Comparison of ENCODE assay signal across 8 cellular contexts in genomic region chr10:101065479-101066145, GRCh38. TPM values are rescaled to one million over a fixed set of nuclear protein-coding genes. Genes with fewer than 3 reads are reported as not detected.
DNase-seq lines count a peak whose midpoint lies in the region; ATAC-seq and TF ChIP-seq lines count a peak whose summit lies in the region.

No MANE protein-coding gene starts in this region.

- H3K4me3 ChIP-seq in AG04449 (ENCODE audit: low read depth, low read length) (peak overlapping the region; percentile 56), HEK293 (ENCODE audit: low read depth, low read length) (peak overlapping the region; percentile 27), colonic mucosa (no peak overlapping the region)

- no peak for ATAC-seq in naive B cell (ENCODE audit: low read depth in 2 of 2)
- no peak for ATAC-seq in GM18511 (IDR thresholded peaks at IDR 0.05; ENCODE audit: unreplicated experiment)
- ATAC-seq in GM18858 (IDR thresholded peaks at IDR 0.05; ENCODE audit: unreplicated experiment): no peak
- ATAC-seq in GM19328 (IDR thresholded peaks at IDR 0.05; ENCODE audit: unreplicated experiment): no peak

- H3K4me3 Mint-ChIP-seq in naive B cell: peak overlapping the region; percentile 79 to 97 (median 90)

- no peaks in the 10 kb centered on the region for H3K9me3 Mint-ChIP-seq in naive B cell

- POLR2A ChIA-PET in AG04449 (lab: Yijun Ruan, JAX): no interaction called here
- POLR2A ChIA-PET in HEK293 (lab: Yijun Ruan, JAX): interaction anchor here (0.7 kb wide), 1 partner anchor 776 kb away, joined by 3 read pairs; no protein-coding TSS in a partner anchor

- H3K9me3 ChIP-seq in HEK293 (ENCODE audit: control insufficient read depth, insufficient read depth, low read depth, low read length): no peaks in the 10 kb centered on the region
- H3K9me3 ChIP-seq in colonic mucosa: no peaks in the 10 kb centered on the region

- H3K27ac ChIP-seq in HEK293 (ENCODE audit: extremely low read depth, low read depth, low read length) (peak overlapping the region; percentile 78), colonic mucosa (peak overlapping the region; percentile 94)

- peak overlapping the region in 1 of 6 donors; percentile 56 for H3K27ac Mint-ChIP-seq in naive B cell

- H3K9ac ChIP-seq in colonic mucosa (ENCODE audit: low read depth in 2 of 2, low read length in 2 of 2): peak overlapping the region in 1 of 2 donors; percentile 79

- peaks cover 36 to 48% (median 47%) of the 10 kb centered on the region in 3 donors for H3K4me1 Mint-ChIP-seq in naive B cell

- H3K4me1 ChIP-seq in HEK293 (ENCODE audit: control insufficient read depth, insufficient read depth, low read length) (peaks cover 22% of the 10 kb centered on the region), colonic mucosa (peaks cover 33% of the 10 kb centered on the region)

- intact Hi-C loops in colonic mucosa (cut with DNase I): no loop called here

- no peak for TF ChIP-seq CTCF in AG04449 (IDR thresholded peaks at IDR 0.05; ENCODE audit: insufficient read depth, low read length, missing control alignments)
- no peak for TF ChIP-seq CTCF in HEK293 (tag by site-specific recombination; IDR thresholded peaks at IDR 0.05)
- TF ChIP-seq CTCF in colonic mucosa (IDR thresholded peaks at IDR 0.05): no peak

- peaks cover 9% of the 10 kb centered on the region for H3K27me3 ChIP-seq in colonic mucosa

- peaks cover 16 to 40% (median 20%) of the 10 kb centered on the region in 3 donors for H3K27me3 Mint-ChIP-seq in naive B cell

- DNase-seq in AG04449 (ENCODE audit: low read depth, low spot score): no peak
- peak; percentile 31 for DNase-seq in colonic mucosa
- DNase-seq in naive B cell: no peak
- DNase-seq in nucleus accumbens (lab: John Stamatoyannopoulos, UW): no peak

- H3K36me3 Mint-ChIP-seq in naive B cell: no peaks in the 10 kb centered on the region

- CTCF ChIA-PET in AG04449 (lab: Yijun Ruan, JAX) (interaction anchor here (0.9 to 34.2 kb wide), 6 partner anchors 19 to 77 kb away, joined by 3 to 1481 read pairs (median 26); partner anchors contain the start of genes PDZD7 and SFXN3), HEK293 (lab: Yijun Ruan, JAX) (interaction anchor here (0.6 to 6.2 kb wide), 9 partner anchors 12 to 96 kb away, joined by 3 to 61 read pairs (median 7); partner anchors contain the start of gene LZTS2)

- H3K36me3 ChIP-seq in HEK293 (ENCODE audit: control insufficient read depth in 2 of 2, insufficient read depth in 1 of 2, low read length in 2 of 2) (no peaks in the 10 kb centered on the region), colonic mucosa (no peaks in the 10 kb centered on the region)

TF ChIP-seq in HEK293, 187 proteins besides CTCF, POLR2A, EP300 and RAD21:
- TF ChIP-seq ZBTB48 (tag by site-specific recombination; IDR thresholded peaks at IDR 0.05) (no peak), MEIS1 (CRISPR knock-in tag; IDR thresholded peaks at IDR 0.05; ENCODE audit: borderline replicate concordance) (no peak), ZBTB10 (tag by site-specific recombination; IDR thresholded peaks at IDR 0.05) (no peak), ZNF639 (tag by site-specific recombination; IDR thresholded peaks at IDR 0.05) (no peak), PRDM6 (tag by site-specific recombination; IDR thresholded peaks at IDR 0.05) (no peak), ZNF394 (tag by site-specific recombination; IDR thresholded peaks at IDR 0.05; ENCODE audit: borderline replicate concordance) (no peak), ZNF175 (tag by site-specific recombination; IDR thresholded peaks at IDR 0.05) (no peak), ZNF623 (tag by site-specific recombination; IDR thresholded peaks at IDR 0.05) (no peak)

RNA-seq across cellular contexts. Expression of gene KAZALD1, which starts 3.8 kb away (rescaled TPM):
- 10 to 100 TPM; 11.5 to 32.4 TPM for total RNA-seq in colonic mucosa
- polyA plus RNA-seq in naive B cell (ENCODE audit: low read depth in 6 of 6): not detected

RNA-seq across cellular contexts. Expression of gene SFXN3, which starts 34.6 kb away (rescaled TPM):
- total RNA-seq in colonic mucosa: 10 to 100 TPM in 1 of 2 donors, 1 to 10 TPM in 1; 8.8 to 18.1 TPM
- polyA plus RNA-seq in naive B cell (ENCODE audit: low read depth in 6 of 6): 1 to 10 TPM; 3.5 to 6.4 (median 4.8) TPM

RNA-seq across cellular contexts. Expression of gene PDZD7, which starts 34.7 kb away (rescaled TPM):
- total RNA-seq in colonic mucosa: under 1 TPM; 0.19 to 0.42 TPM
- under 1 TPM in 2 of 6 donors, not detected in 4; 0.23 to 0.87 TPM for polyA plus RNA-seq in naive B cell (ENCODE audit: low read depth in 6 of 6)
